ENCODE assay signal across 13 cellular contexts in genomic region chr11:77865805-77866204, GRCh38. TPM values are rescaled to one million over a fixed set of nuclear protein-coding genes. Genes with fewer than 3 reads are reported as not detected.
DNase-seq lines count a peak whose midpoint lies in the region; ATAC-seq and TF ChIP-seq lines count a peak whose summit lies in the region.
"Had no signal": no experiment of that assay in that cellular context is flagged by ENCODE, and none has a peak within 500 bp of the region (broad histone marks: within the 10 kb centered on the region; RNA-seq: fewer than 3 reads in every experiment).

No MANE protein-coding gene starts in this region.

- H3K36me3 Mint-ChIP-seq in T-helper 17 cell (ENCODE audit: low read depth), result no peaks in the 10 kb centered on the region

- no peaks in the 10 kb centered on the region for H3K79me2 ChIP-seq in smooth muscle cell (ENCODE audit: low read depth)

- H3K27me3 ChIP-seq in adipocyte (replicated peaks; ENCODE audit: control insufficient read depth, insufficient read depth, low read length), result no peaks in the 10 kb centered on the region
- H3K27me3 ChIP-seq in smooth muscle cell (ENCODE audit: low read depth), result no peaks in the 10 kb centered on the region
- H3K27me3 ChIP-seq in SJCRH30, result no peaks in the 10 kb centered on the region
- H3K27me3 ChIP-seq: ascending aorta had no signal

- intact Hi-C loops in left ventricle myocardium superior (cut with micrococcal nuclease), result no loop called here

- H3K9ac ChIP-seq in adipocyte (ENCODE audit: low read length) (peak overlapping the region; percentile 8), smooth muscle cell (ENCODE audit: low read depth) (no peak overlapping the region)

- peaks cover 18% of the 10 kb centered on the region for H3K4me1 ChIP-seq in adipocyte (ENCODE audit: control insufficient read depth, insufficient read depth, low read length)
- peaks cover 4% of the 10 kb centered on the region for H3K4me1 ChIP-seq in smooth muscle cell (ENCODE audit: low read depth)
- H3K4me1 ChIP-seq in SJCRH30, result no peaks in the 10 kb centered on the region
- H3K4me1 ChIP-seq: ascending aorta had no signal

- H4K20me1 ChIP-seq in smooth muscle cell (ENCODE audit: low read depth), result no peaks in the 10 kb centered on the region

- TF ChIP-seq CTCF in smooth muscle cell (IDR thresholded peaks at IDR 0.05; ENCODE audit: borderline replicate concordance, insufficient read depth, poor library complexity, severe bottlenecking), result no peak

- H3K4me1 Mint-ChIP-seq in T-helper 17 cell, result no peaks in the 10 kb centered on the region
- H3K4me1 Mint-ChIP-seq: B cell had no signal

- H3K27me3 Mint-ChIP-seq in T-helper 17 cell, result no peaks in the 10 kb centered on the region
- H3K27me3 Mint-ChIP-seq: B cell had no signal

- H3K36me3 ChIP-seq in adipocyte (ENCODE audit: control insufficient read depth, insufficient read depth, low read length, severe bottlenecking) (peaks cover 24% of the 10 kb centered on the region), smooth muscle cell (ENCODE audit: low read depth) (no peaks in the 10 kb centered on the region), SJCRH30 (0 out of 2 replicates have a peak, but pooled peaks cover 6% of the 10 kb centered on the region)

- DNase-seq in EL (peak; percentile 31), adipocyte (ENCODE audit: low read depth) (peak; percentile 38), left ventricle myocardium superior (no peak), smooth muscle cell (lab: John Stamatoyannopoulos, UW; ENCODE audit: unreplicated experiment) (no peak), SJCRH30 (no peak), T-helper 17 cell (no peak)
- DNase-seq: activated naive CD4-positive, alpha-beta T cell treated with Interleukin-2 at 50 U/mL for 16 hours; left cardiac atrium; NCI-H1092; NCI-H510A treated with DMSO at 0.1 percent for 48 hours had no signal

- 6% methylated on average over 1 of the region's 1 CpG for WGBS in smooth muscle cell (ENCODE audit: low lambda C conversion rate)

- H3K4me3 ChIP-seq in adipocyte (ENCODE audit: low read length) (no peak overlapping the region), smooth muscle cell (no peak overlapping the region), SJCRH30 (no peak overlapping the region)
- H3K4me3 ChIP-seq: ascending aorta had no signal

- H3K9me3 ChIP-seq in adipocyte (ENCODE audit: control insufficient read depth, low read length), result no peaks in the 10 kb centered on the region
- no peaks in the 10 kb centered on the region for H3K9me3 ChIP-seq in smooth muscle cell (replicated peaks; ENCODE audit: low read depth)
- H3K9me3 ChIP-seq in SJCRH30 (replicated peaks), result no peaks in the 10 kb centered on the region; the same call in 1 of the 2 replicates
- H3K9me3 ChIP-seq in T-helper 17 cell (ENCODE audit: control insufficient read depth, low read length, poor library complexity, severe bottlenecking), result no peaks in the 10 kb centered on the region
- H3K9me3 ChIP-seq: ascending aorta had no signal

- peak overlapping the region; percentile 43 for H3K27ac ChIP-seq in smooth muscle cell (ENCODE audit: low read depth)
- H3K27ac ChIP-seq in SJCRH30, result no peak overlapping the region
- H3K27ac ChIP-seq: ascending aorta had no signal

- H3K27ac Mint-ChIP-seq in T-helper 17 cell, result no peak overlapping the region
- H3K27ac Mint-ChIP-seq: B cell had no signal

- ATAC-seq in left ventricle myocardium superior (peak; percentile 41), T-helper 17 cell (no peak), GM19397 (IDR thresholded peaks at IDR 0.05; ENCODE audit: unreplicated experiment) (no peak)

- H3K4me3 Mint-ChIP-seq in T-helper 17 cell, result no peak overlapping the region
- H3K4me3 Mint-ChIP-seq: B cell had no signal

- H2AFZ ChIP-seq in smooth muscle cell (ENCODE audit: low read depth), result no peak overlapping the region

- peak overlapping the region; percentile 56 for H3K4me2 ChIP-seq in smooth muscle cell

- peaks cover 20% of the 10 kb centered on the region for H3F3A ChIP-seq in smooth muscle cell (ENCODE audit: low read depth)

RNA-seq across cellular contexts. Expression of gene AAMDC, which starts 44.9 kb away (rescaled TPM):
- total RNA-seq in left ventricle myocardium superior (117 TPM), smooth muscle cell (24.2 and 33.3 TPM in 2 replicates), T-helper 17 cell (1 to 10 TPM; 2.7 to 5.2 TPM)
- 73.4 and 76.3 TPM in 2 replicates for polyA plus RNA-seq in smooth muscle cell
- 29.9 and 40.3 TPM in 2 replicates for total RNA-seq in SJCRH30 (2014; rRNA removed; shearing (Covaris generic))

RNA-seq across cellular contexts. Expression of gene RSF1, which starts 45.3 kb away (rescaled TPM):
- total RNA-seq in left ventricle myocardium superior (42.7 TPM), smooth muscle cell (39.6 and 80.6 TPM in 2 replicates), T-helper 17 cell (10 to 100 TPM; 80.8 to 87.1 TPM)
- polyA plus RNA-seq in smooth muscle cell, result 62.6 and 92.4 TPM in 2 replicates
- total RNA-seq in SJCRH30 (2014; rRNA removed; shearing (Covaris generic)), result 48.6 and 56.1 TPM in 2 replicates

Comparison
In these comparisons a context has a peak if more than half of its experiments do, and no peak if none do; other contexts are left out.
1. DNase-seq: peak in EL (single experiment) and adipocyte (single experiment); none in left ventricle myocardium superior (single experiment), smooth muscle cell (single experiment), SJCRH30 (0 of 2) and T-helper 17 cell (0 of 3).